In the genomic region with DNA sequence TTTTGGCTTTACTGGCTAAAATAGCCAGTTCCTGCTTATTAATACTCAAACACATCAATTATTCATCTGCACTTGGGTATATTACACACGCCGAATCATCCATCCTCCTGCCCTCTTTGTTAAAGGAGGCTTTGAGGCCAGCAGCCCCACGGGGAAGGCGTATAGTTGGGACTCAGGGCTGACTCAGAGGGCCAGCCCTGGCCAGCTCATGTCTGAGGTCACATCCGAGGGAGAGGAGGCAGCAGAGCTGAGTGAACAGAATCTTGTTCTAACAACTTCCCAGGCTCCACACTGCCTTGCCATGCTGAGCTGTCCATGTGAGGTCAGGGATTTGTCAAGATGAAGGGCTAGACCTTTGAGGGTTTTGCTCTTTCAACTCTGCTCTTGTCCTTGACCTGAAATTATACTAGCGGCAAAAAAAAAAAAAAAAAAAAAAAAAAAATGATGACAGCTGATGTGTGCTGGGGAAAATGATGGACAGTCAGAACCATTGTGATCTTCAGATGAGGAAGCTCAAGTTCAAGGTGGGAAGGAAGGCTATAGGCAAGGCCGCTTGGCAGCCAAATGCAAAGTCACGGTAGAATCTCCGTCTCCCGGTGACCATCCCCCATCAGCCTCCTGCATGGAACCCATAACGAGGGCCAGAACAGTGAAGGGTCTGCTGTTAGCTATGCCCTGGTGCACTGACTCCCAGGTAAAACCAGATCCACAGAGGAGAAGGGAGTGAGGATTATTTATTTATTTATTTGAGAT, we compare ENCODE assay signal across 10 cellular contexts. TPM values are rescaled to one million over a fixed set of nuclear protein-coding genes. Genes with fewer than 3 reads are reported as not detected.
DNase-seq lines count a peak whose midpoint lies in the region; ATAC-seq and TF ChIP-seq lines count a peak whose summit lies in the region.
"Had no signal": no experiment of that assay in that cellular context is flagged by ENCODE, and none has a peak within 500 bp of the region (broad histone marks: within the 10 kb centered on the region; RNA-seq: fewer than 3 reads in every experiment).

No MANE protein-coding gene starts in this region.

- H2AFZ ChIP-seq in HCT116 (ENCODE audit: low read depth, low read length, poor library complexity, severe bottlenecking): peak overlapping the region; percentile 66

- in situ Hi-C loops in G401 (cut with HindIII; ENCODE audit: low sequenced_read_pairs): no loop called here

- no peaks in the 10 kb centered on the region for H4K20me1 ChIP-seq in HCT116 (ENCODE audit: insufficient read depth)

- H3K4me1 ChIP-seq in HCT116 (ENCODE audit: control insufficient read depth in 1 of 2, insufficient read depth in 2 of 2, low read length in 2 of 2) (peaks cover 8 to 13% of the 10 kb centered on the region in 2 experiments), adrenal gland (replicated peaks in 1 of 2) (no peaks in the 10 kb centered on the region)
- H3K4me1 ChIP-seq: gastrocnemius medialis had no signal

- CTCF ChIA-PET in HCT116 (lab: Charles Lee): interaction anchor here (1.2 to 1.3 kb wide), 2 partner anchors 18 kb away, joined by 4 to 7 read pairs; no protein-coding TSS in a partner anchor

- H3K36me3 ChIP-seq in HCT116 (ENCODE audit: control insufficient read depth in 1 of 2, insufficient read depth in 2 of 2, low read length in 2 of 2) (no peaks in the 10 kb centered on the region), adrenal gland (replicated peaks in 1 of 2) (no peaks in the 10 kb centered on the region)
- H3K36me3 ChIP-seq: gastrocnemius medialis had no signal

- peak overlapping the region in 1 of 2 experiments; percentile 4; a peak in 2 of 4 replicates for H3K4me3 ChIP-seq in HCT116 (replicated peaks in 1 of 2; ENCODE audit: low read depth in 1 of 2, low read length in 2 of 2)
- H3K4me3 ChIP-seq in adrenal gland: no peak overlapping the region
- H3K4me3 ChIP-seq: gastrocnemius medialis had no signal

- H3K9me2 ChIP-seq in HCT116 (ENCODE audit: insufficient read depth): no peaks in the 10 kb centered on the region

- H3K9me3 ChIP-seq in HCT116 (ENCODE audit: control insufficient read depth in 1 of 2, insufficient read depth in 1 of 2, low read depth in 1 of 2, low read length in 2 of 2) (no peaks in the 10 kb centered on the region), adrenal gland (replicated peaks in 1 of 3) (no peaks in the 10 kb centered on the region)
- H3K9me3 ChIP-seq: gastrocnemius medialis had no signal

- TF ChIP-seq POLR2A in HCT116 (IDR thresholded peaks at IDR 0.05; ENCODE audit: borderline replicate concordance, extremely low read depth, insufficient read depth, insufficient read length) (no peak), adrenal gland (IDR thresholded peaks at IDR 0.05) (no peak)

- TF ChIP-seq RAD21 in HCT116 (IDR thresholded peaks at IDR 0.05; ENCODE audit: low read depth): no peak

- DNase-seq in AG09319 (ENCODE audit: extremely low read depth, low read depth) (peak; percentile 54), HCT116 (ENCODE audit: low read depth, low spot score) (peak; percentile 72), adrenal gland (peak; percentile 72 to 87 (median 86)), lung microvascular endothelial cell (ENCODE audit: low read depth in 2 of 2) (peak; percentile 29 to 96), G401 (ENCODE audit: low spot score) (no peak)
- DNase-seq: gastrocnemius medialis had no signal

- BruUV-seq in HCT116 (replicated peaks; lab: Mats Ljungman, UMichigan): no TSS peak

- 40 to 45% (median 43%) methylated on average over 11 of the region's 11 CpGs for WGBS in adrenal gland, 4 donors

- TF ChIP-seq CTCF in AG09319 (IDR thresholded peaks at IDR 0.05; ENCODE audit: low read depth, low read length) (no peak), HCT116 (IDR thresholded peaks at IDR 0.05 in 2 of 3, conservative IDR thresholded peaks at IDR 0.05 in 1 of 3; ENCODE audit: borderline replicate concordance in 1 of 3, insufficient read depth in 1 of 3, low read depth in 2 of 3, low read length in 2 of 3) (no peak), adrenal gland (IDR thresholded peaks at IDR 0.05) (no peak)

- H3K4me2 ChIP-seq in HCT116 (ENCODE audit: low read length): peak overlapping the region; percentile 50

- ATAC-seq in HCT116 (peak; percentile 97), HG02970 (IDR thresholded peaks at IDR 0.05; ENCODE audit: low FRiP score, unreplicated experiment) (no peak), HG02763 (IDR thresholded peaks at IDR 0.05; ENCODE audit: unreplicated experiment) (no peak), GM19463 (IDR thresholded peaks at IDR 0.05; ENCODE audit: unreplicated experiment) (no peak)
- ATAC-seq: gastrocnemius medialis had no signal

- H3K27me3 ChIP-seq in HCT116 (ENCODE audit: insufficient read depth, low read length): no peaks in the 10 kb centered on the region
- no peaks in the 10 kb centered on the region for H3K27me3 ChIP-seq in adrenal gland
- H3K27me3 ChIP-seq: gastrocnemius medialis had no signal

- RAD21 ChIA-PET in HCT116 (lab: Charles Lee; ENCODE audit: low non-redundant PET in 1 of 2, low total read pairs in 2 of 2, uncharacterized antibody in 2 of 2, unreplicated experiment in 2 of 2): no interaction called here

- POLR2A ChIA-PET in HCT116 (lab: Charles Lee): interaction anchor here (0.7 to 1.5 kb wide), 4 partner anchors 9 to 1068 kb away, joined by 3 to 6 read pairs (median 4); a partner anchor contains a TSS

- H3K27ac ChIP-seq in HCT116 (ENCODE audit: low read depth, low read length): no peak overlapping the region
- H3K27ac ChIP-seq in adrenal gland: peak overlapping the region in 2 of 5 donors; percentile 9 to 62
- H3K27ac ChIP-seq: gastrocnemius medialis, VCaP had no signal

- intact Hi-C loops in HCT116 (cut with micrococcal nuclease) (no loop called here), adrenal gland (cut with DNase I) (no loop called here)

- H3K9ac ChIP-seq in HCT116 (ENCODE audit: low read length): 0 out of 2 replicates have a peak overlapping the region, but pooled peaks have one; percentile 1

- no peaks in the 10 kb centered on the region for H3K79me2 ChIP-seq in HCT116 (ENCODE audit: insufficient read depth, low read length)

TF ChIP-seq in HCT116, 20 proteins besides CTCF, POLR2A, EP300 and RAD21 (continues in another document):
- TF ChIP-seq ZNF274 (IDR thresholded peaks at IDR 0.05; ENCODE audit: low read depth, low read length): no peak
- TF ChIP-seq, protein P1, sequence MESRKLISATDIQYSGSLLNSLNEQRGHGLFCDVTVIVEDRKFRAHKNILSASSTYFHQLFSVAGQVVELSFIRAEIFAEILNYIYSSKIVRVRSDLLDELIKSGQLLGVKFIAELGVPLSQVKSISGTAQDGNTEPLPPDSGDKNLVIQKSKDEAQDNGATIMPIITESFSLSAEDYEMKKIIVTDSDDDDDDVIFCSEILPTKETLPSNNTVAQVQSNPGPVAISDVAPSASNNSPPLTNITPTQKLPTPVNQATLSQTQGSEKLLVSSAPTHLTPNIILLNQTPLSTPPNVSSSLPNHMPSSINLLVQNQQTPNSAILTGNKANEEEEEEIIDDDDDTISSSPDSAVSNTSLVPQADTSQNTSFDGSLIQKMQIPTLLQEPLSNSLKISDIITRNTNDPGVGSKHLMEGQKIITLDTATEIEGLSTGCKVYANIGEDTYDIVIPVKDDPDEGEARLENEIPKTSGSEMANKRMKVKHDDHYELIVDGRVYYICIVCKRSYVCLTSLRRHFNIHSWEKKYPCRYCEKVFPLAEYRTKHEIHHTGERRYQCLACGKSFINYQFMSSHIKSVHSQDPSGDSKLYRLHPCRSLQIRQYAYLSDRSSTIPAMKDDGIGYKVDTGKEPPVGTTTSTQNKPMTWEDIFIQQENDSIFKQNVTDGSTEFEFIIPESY (IDR thresholded peaks at IDR 0.05; ENCODE audit: extremely low read depth, insufficient replicate concordance, low read length): no peak
- TF ChIP-seq FOSL1 (IDR thresholded peaks at IDR 0.05; ENCODE audit: low read depth): peak; percentile 91
- TF ChIP-seq SRF (IDR thresholded peaks at IDR 0.05; ENCODE audit: low read depth): no peak
- no peak for TF ChIP-seq EZH2phosphoT487 (IDR thresholded peaks at IDR 0.05; ENCODE audit: borderline replicate concordance)
- TF ChIP-seq, protein P2, sequence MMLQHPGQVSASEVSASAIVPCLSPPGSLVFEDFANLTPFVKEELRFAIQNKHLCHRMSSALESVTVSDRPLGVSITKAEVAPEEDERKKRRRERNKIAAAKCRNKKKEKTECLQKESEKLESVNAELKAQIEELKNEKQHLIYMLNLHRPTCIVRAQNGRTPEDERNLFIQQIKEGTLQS (IDR thresholded peaks at IDR 0.05): no peak
- TF ChIP-seq SIN3A (IDR thresholded peaks at IDR 0.05; ENCODE audit: low read depth): no peak
- no peak for TF ChIP-seq YY1 (IDR thresholded peaks at IDR 0.05; ENCODE audit: extremely low read depth, insufficient replicate concordance, low read depth, low read length)
- no peak for TF ChIP-seq EGR1 (IDR thresholded peaks at IDR 0.05; ENCODE audit: low read depth)
- TF ChIP-seq ZFX (IDR thresholded peaks at IDR 0.05): no peak
- peak; percentile 66; the same call in 1 of the 2 replicates for TF ChIP-seq SP1 (IDR thresholded peaks at IDR 0.05; ENCODE audit: low read depth)
- TF ChIP-seq, protein P3, sequence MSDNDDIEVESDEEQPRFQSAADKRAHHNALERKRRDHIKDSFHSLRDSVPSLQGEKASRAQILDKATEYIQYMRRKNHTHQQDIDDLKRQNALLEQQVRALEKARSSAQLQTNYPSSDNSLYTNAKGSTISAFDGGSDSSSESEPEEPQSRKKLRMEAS (IDR thresholded peaks at IDR 0.05): peak; percentile 66; the same call in 1 of the 2 replicates

RNA-seq across cellular contexts. Expression of a gene that starts 12.5 kb away (rescaled TPM):
- total RNA-seq in HCT116 (2021; ENCODE audit: unreplicated experiment): 72.5 TPM
- 58.5 and 65.3 TPM in 2 replicates for polyA plus RNA-seq in HCT116 (2012)
- total RNA-seq in adrenal gland: 100 to 1,000 TPM in 3 of 8 donors, 10 to 100 TPM in 5; 73.1 to 144 (median 94.6) TPM
- 100 to 1,000 TPM in 2 of 3 donors, 10 to 100 TPM in 1; 89.5 to 233 (median 172) TPM for polyA plus RNA-seq in adrenal gland
- total RNA-seq in lung microvascular endothelial cell: 37.3 and 49.4 TPM in 2 replicates
- total RNA-seq in G401 (2014; rRNA removed; shearing (Covaris generic)): 47.9 and 84.8 TPM in 2 replicates

RNA-seq across cellular contexts. Expression of a gene that starts 38.7 kb away (rescaled TPM):
- total RNA-seq in HCT116 (2021; ENCODE audit: unreplicated experiment) (238 TPM), adrenal gland (100 to 1,000 TPM; 165 to 555 (median 260) TPM), lung microvascular endothelial cell (84.6 and 86.3 TPM in 2 replicates)
- 220 and 254 TPM in 2 replicates for polyA plus RNA-seq in HCT116 (2012)
- 100 to 1,000 TPM in 1 of 3 donors, 10 to 100 TPM in 2; 35.7 to 316 (median 49.1) TPM for polyA plus RNA-seq in adrenal gland
- total RNA-seq in G401 (2014; rRNA removed; shearing (Covaris generic)): 265 and 299 TPM in 2 replicates
